Comparison of ENCODE assay signal across 9 cellular contexts in the genomic region with DNA sequence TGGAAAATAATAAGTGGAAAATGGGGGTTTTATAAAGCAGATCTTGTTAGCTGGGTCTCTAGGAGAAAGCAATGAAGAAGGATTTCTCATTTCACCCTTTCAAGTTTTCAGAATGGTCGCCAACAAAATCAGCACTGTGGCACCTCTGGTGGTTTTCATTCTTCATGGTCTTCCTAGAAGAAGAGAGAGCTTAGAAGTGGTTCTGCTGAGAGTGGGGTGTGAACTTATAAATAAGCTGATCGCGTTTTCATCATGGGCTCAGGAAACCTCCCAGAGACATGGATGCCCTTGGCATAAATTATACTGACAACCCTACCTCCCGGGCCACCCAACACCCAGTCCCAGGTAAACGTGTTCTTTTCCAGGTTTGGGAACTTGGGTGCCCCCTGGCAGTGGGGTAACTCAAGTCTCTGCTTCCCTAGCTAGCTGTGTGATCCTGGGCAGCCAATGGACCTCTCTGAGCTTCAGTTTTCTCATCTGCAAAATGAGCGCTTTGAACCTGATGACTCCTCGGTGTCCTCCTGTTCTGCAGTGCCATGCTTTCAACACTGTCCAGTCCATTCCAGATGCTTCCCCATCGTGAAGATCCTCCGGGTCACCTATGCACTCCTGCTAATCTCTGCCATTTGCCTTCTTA.
DNase-seq lines count a peak whose midpoint lies in the region; ATAC-seq, FAIRE-seq and TF ChIP-seq lines count a peak whose summit lies in the region.
"Had no signal": no experiment of that assay in that cellular context is flagged by ENCODE, and none has a peak within 500 bp of the region (broad histone marks: within the 10 kb centered on the region; RNA-seq: fewer than 3 reads in every experiment).

No MANE protein-coding gene starts in this region.

- H3K9me3 ChIP-seq in Peyer's patch (no peaks in the 10 kb centered on the region), esophagus muscularis mucosa (no peaks in the 10 kb centered on the region)

- peak; percentile 61 for DNase-seq in activated CD8-positive, alpha-beta memory T cell treated with anti-CD3 and anti-CD28 coated beads for 24 hours
- DNase-seq in activated CD8-positive, alpha-beta memory T cell treated with anti-CD3 and anti-CD28 coated beads, Interleukin-2, amount 50 U/mL, for 4 hours: no peak
- DNase-seq in Peyer's patch (no peak), esophagus muscularis mucosa (ENCODE audit: extremely low spot score) (no peak), GM12891 (ENCODE audit: insufficient read length, low spot score) (no peak)
- DNase-seq in stimulated activated CD8-positive, alpha-beta memory T cell treated with anti-CD3 and anti-CD28 coated beads, Interleukin-4, amount 100 ng/mL, for 48 hours: peak; percentile 42

- H3K27ac ChIP-seq in Peyer's patch (no peak overlapping the region), esophagus muscularis mucosa (replicated peaks in 1 of 4) (no peak overlapping the region)

- no peak for ATAC-seq in GM21528 (IDR thresholded peaks at IDR 0.05; ENCODE audit: low FRiP score, unreplicated experiment)
- ATAC-seq in GM18907 (IDR thresholded peaks at IDR 0.05; ENCODE audit: unreplicated experiment): no peak

- TF ChIP-seq POLR2A in Peyer's patch (IDR thresholded peaks at IDR 0.05): no peak
- no peak for TF ChIP-seq POLR2A in esophagus muscularis mucosa (IDR thresholded peaks at IDR 0.05; ENCODE audit: low read depth)
- TF ChIP-seq POLR2A in GM12891 (IDR thresholded peaks at IDR 0.05; ENCODE audit: low read depth, low read length): no peak

- TF ChIP-seq EP300 in esophagus muscularis mucosa (IDR thresholded peaks at IDR 0.05): no peak

- no peak for FAIRE-seq in GM12891 (lab: Jason Lieb, UNC)
- FAIRE-seq: small intestine had no signal

- H3K4me1 ChIP-seq in Peyer's patch (peaks cover 0 to 9% (median 0%) of the 10 kb centered on the region in 4 donors), esophagus muscularis mucosa (peaks cover 0 to 18% (median 12%) of the 10 kb centered on the region in 4 donors)

- H3K36me3 ChIP-seq in Peyer's patch (no peaks in the 10 kb centered on the region), esophagus muscularis mucosa (no peaks in the 10 kb centered on the region)

- intact Hi-C loops in esophagus muscularis mucosa (cut with DNase I): no loop called here

- peak overlapping the region in 3 of 4 donors; percentile 37 to 53 (median 44) for H3K4me3 ChIP-seq in Peyer's patch
- peak overlapping the region in 3 of 4 donors; percentile 46 to 54 (median 50) for H3K4me3 ChIP-seq in esophagus muscularis mucosa

- 66% methylated on average over 8 of the region's 9 CpGs for WGBS in esophagus muscularis mucosa

- TF ChIP-seq CTCF in Peyer's patch (IDR thresholded peaks at IDR 0.05) (no peak), esophagus muscularis mucosa (IDR thresholded peaks at IDR 0.05) (no peak)

- H3K27me3 ChIP-seq in Peyer's patch (no peaks in the 10 kb centered on the region), esophagus muscularis mucosa (peaks cover 0 to 54% (median 2%) of the 10 kb centered on the region in 4 donors)

TF ChIP-seq in GM12891, 5 proteins besides CTCF, POLR2A, EP300 and RAD21:
- TF ChIP-seq POLR2AphosphoS5 (IDR thresholded peaks at IDR 0.05; ENCODE audit: low read depth, low read length) (no peak), POU2F2 (IDR thresholded peaks at IDR 0.05; ENCODE audit: low read depth, low read length) (no peak), SPI1 (IDR thresholded peaks at IDR 0.05; ENCODE audit: low read depth, low read length) (no peak), PAX5 (IDR thresholded peaks at IDR 0.05; ENCODE audit: insufficient read depth, low read length, severe bottlenecking) (no peak), TAF1 (IDR thresholded peaks at IDR 0.05; ENCODE audit: low read depth, low read length) (no peak)

Comparison
In these comparisons a context has a peak if more than half of its experiments do, and no peak if none do; other contexts are left out.
1. DNase-seq: peak in activated CD8-positive, alpha-beta memory T cell treated with anti-CD3 and anti-CD28 coated beads for 24 hours (single experiment) and stimulated activated CD8-positive, alpha-beta memory T cell treated with anti-CD3 and anti-CD28 coated beads, Interleukin-4, amount 100 ng/mL, for 48 hours (single experiment); none in activated CD8-positive, alpha-beta memory T cell treated with anti-CD3 and anti-CD28 coated beads, Interleukin-2, amount 50 U/mL, for 4 hours (single experiment), Peyer's patch (0 of 3), esophagus muscularis mucosa (single experiment) and GM12891 (single experiment).